In genomic region chr1:111516008-111516535, GRCh38 we compare ENCODE assay signal across 8 cellular contexts. TPM values are rescaled to one million over a fixed set of nuclear protein-coding genes. Genes with fewer than 3 reads are reported as not detected.
A peak's percentile ranks its signal among the peaks of the same experiment; 100 is the strongest.
DNase-seq lines count a peak whose midpoint lies in the region; ATAC-seq and TF ChIP-seq lines count a peak whose summit lies in the region.

No MANE protein-coding gene starts in this region.

- no peak for DNase-seq in BJ (ENCODE audit: low read depth)
- DNase-seq in NOMO-1 treated with dmso at 0.1 percent for 144 hours (lab: John Stamatoyannopoulos, UW; ENCODE audit: unreplicated experiment), result peak; percentile 53
- DNase-seq in cardiac fibroblast (ENCODE audit: low read depth in 2 of 2), result peak; percentile 77 to 82
- DNase-seq in kidney epithelial cell (ENCODE audit: low read depth), result no peak
- DNase-seq in stimulated activated naive CD8-positive, alpha-beta T cell treated with anti-CD3 and anti-CD28 coated beads, Interleukin-15, amount 100 ng/mL, for 72 hours, result peak; percentile 52 to 54
- no peak for DNase-seq in amniotic stem cell (lab: John Stamatoyannopoulos, UW)

- H3K4me3 ChIP-seq in BJ (ENCODE audit: low read depth, low read length) (peak overlapping the region; percentile 33), cardiac fibroblast (replicated peaks in 1 of 2; ENCODE audit: low read depth in 2 of 2, low read length in 2 of 2) (peak overlapping the region; percentile 26 to 42), kidney epithelial cell (ENCODE audit: low read depth, low read length) (peak overlapping the region; percentile 31)

- H3K27ac Mint-ChIP-seq in stimulated activated naive CD8-positive, alpha-beta T cell treated with anti-CD3 and anti-CD28 coated beads, Interleukin-15, amount 100 ng/mL, for 72 hours, result peak overlapping the region in 1 of 2 donors; percentile 75

- no peaks in the 10 kb centered on the region for H3K9me3 Mint-ChIP-seq in stimulated activated naive CD8-positive, alpha-beta T cell treated with anti-CD3 and anti-CD28 coated beads, Interleukin-15, amount 100 ng/mL, for 72 hours

- TF ChIP-seq CTCF in BJ (IDR thresholded peaks at IDR 0.05; ENCODE audit: insufficient read depth, low read depth, low read length), result peak; percentile 40
- peak; percentile 33 for TF ChIP-seq CTCF in cardiac fibroblast (IDR thresholded peaks at IDR 0.05; ENCODE audit: low read depth, low read length)
- TF ChIP-seq CTCF in kidney epithelial cell (IDR thresholded peaks at IDR 0.05; ENCODE audit: insufficient read depth, low read length, poor library complexity, severe bottlenecking), result peak; percentile 32

- H3K27me3 Mint-ChIP-seq in stimulated activated naive CD8-positive, alpha-beta T cell treated with anti-CD3 and anti-CD28 coated beads, Interleukin-15, amount 100 ng/mL, for 72 hours, result peaks cover 8% of the 10 kb centered on the region

- H3K4me3 Mint-ChIP-seq in stimulated activated naive CD8-positive, alpha-beta T cell treated with anti-CD3 and anti-CD28 coated beads, Interleukin-15, amount 100 ng/mL, for 72 hours, result peak overlapping the region; percentile 64 to 82

- CTCF ChIA-PET in BJ (lab: Yijun Ruan, JAX), result interaction anchor here (1.0 to 4.8 kb wide), 6 partner anchors 7 to 197 kb away, joined by 3 to 38 read pairs (median 4); no protein-coding TSS in a partner anchor

- POLR2A ChIA-PET in BJ (lab: Charles Lee), result no interaction called here

- H3K4me1 Mint-ChIP-seq in stimulated activated naive CD8-positive, alpha-beta T cell treated with anti-CD3 and anti-CD28 coated beads, Interleukin-15, amount 100 ng/mL, for 72 hours, result peaks cover 12% of the 10 kb centered on the region

- ATAC-seq in GM19463 (IDR thresholded peaks at IDR 0.05; ENCODE audit: unreplicated experiment) (peak; percentile 40), HG03280 (IDR thresholded peaks at IDR 0.05; ENCODE audit: unreplicated experiment) (no peak)
- peak; percentile 44 for ATAC-seq in stimulated activated naive CD8-positive, alpha-beta T cell treated with anti-CD3 and anti-CD28 coated beads, Interleukin-15, amount 100 ng/mL, for 72 hours

- H3K27me3 ChIP-seq in BJ (ENCODE audit: control insufficient read depth, insufficient read depth, low read length) (no peaks in the 10 kb centered on the region), kidney epithelial cell (ENCODE audit: control insufficient read depth, insufficient read depth, low read length) (no peaks in the 10 kb centered on the region)

- H3K36me3 ChIP-seq in BJ (ENCODE audit: control insufficient read depth, insufficient read depth, low read length), result no peaks in the 10 kb centered on the region
- H3K36me3 ChIP-seq in kidney epithelial cell (ENCODE audit: control insufficient read depth, insufficient read depth, low read length), result no peaks in the 10 kb centered on the region

RNA-seq across cellular contexts. Expression of gene ADORA3, which starts 12.6 kb away (rescaled TPM):
- polyA plus RNA-seq in BJ (2011; rRNA removed), result not detected in 2 replicates
- not detected in 2 replicates for polyA minus RNA-seq in BJ (2011; rRNA and poly(A)+ RNA removed)
- total RNA-seq in kidney epithelial cell, result not detected in 2 replicates

RNA-seq across cellular contexts. Expression of gene TMIGD3, which starts 12.6 kb away (rescaled TPM):
- not detected in 2 replicates for polyA plus RNA-seq in BJ (2011; rRNA removed)
- not detected in 2 replicates for polyA minus RNA-seq in BJ (2011; rRNA and poly(A)+ RNA removed)
- total RNA-seq in kidney epithelial cell, result not detected in 2 replicates

RNA-seq across cellular contexts. Expression of gene C1orf162, which starts 42.3 kb away (rescaled TPM):
- polyA plus RNA-seq in BJ (2011; rRNA removed), result 0.48 and 0.71 TPM in 2 replicates
- 0.05 and 0.67 TPM in 2 replicates for polyA minus RNA-seq in BJ (2011; rRNA and poly(A)+ RNA removed)
- total RNA-seq in kidney epithelial cell, result 0.07 and 0.08 TPM in 2 replicates

Comparison
In these comparisons a context has a peak if more than half of its experiments do, and no peak if none do; other contexts are left out.
1. DNase-seq: peak in NOMO-1 treated with dmso at 0.1 percent for 144 hours (single experiment), cardiac fibroblast (2 of 2) and stimulated activated naive CD8-positive, alpha-beta T cell treated with anti-CD3 and anti-CD28 coated beads, Interleukin-15, amount 100 ng/mL, for 72 hours (2 of 2); none in BJ (single experiment), kidney epithelial cell (single experiment) and amniotic stem cell (single experiment).
2. Peak in every context shown above with its lines, with median percentiles within 50 percentile points of each other: H3K4me3 ChIP-seq and CTCF ChIP-seq.